23 cellular contexts compared by ENCODE assay signal in the genomic region with DNA sequence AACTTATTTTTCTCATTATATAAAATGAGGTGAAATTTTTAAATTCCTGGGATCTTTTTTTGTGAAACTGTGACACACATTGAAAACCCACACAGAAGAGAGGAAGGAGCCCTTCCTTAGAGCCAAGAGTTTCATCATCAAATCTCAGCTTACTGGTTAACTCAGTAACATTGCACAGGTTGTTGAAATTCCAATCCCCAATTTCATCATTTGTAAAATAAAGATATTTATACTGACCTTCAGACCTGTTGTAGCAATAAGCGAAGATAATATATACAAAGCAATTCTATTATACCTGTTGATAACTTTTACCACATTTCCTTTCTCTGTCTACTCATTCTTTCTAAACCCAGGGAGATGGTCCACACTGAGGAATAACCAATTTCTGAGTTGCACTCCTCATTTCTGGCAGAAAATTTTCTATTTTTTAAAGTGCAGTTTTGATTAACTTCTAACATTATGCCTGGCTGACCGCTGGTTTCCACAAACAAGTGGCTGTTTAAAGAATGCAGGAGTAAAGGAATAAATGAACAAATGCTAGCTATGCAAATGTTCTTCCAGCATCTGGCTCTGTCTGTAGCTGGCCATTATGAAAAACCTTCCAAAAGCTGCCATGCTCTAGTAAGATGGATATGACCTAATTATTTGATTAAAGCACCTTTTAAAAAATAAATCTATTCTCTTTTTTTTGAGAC.
DNase-seq lines count a peak whose midpoint lies in the region; ATAC-seq, FAIRE-seq and TF ChIP-seq lines count a peak whose summit lies in the region.
"Had no signal": no experiment of that assay in that cellular context is flagged by ENCODE, and none has a peak within 500 bp of the region (broad histone marks: within the 10 kb centered on the region; RNA-seq: fewer than 3 reads in every experiment).

No MANE protein-coding gene starts in this region.

- DNase-seq in HepG2 (ENCODE audit: low spot score) (no peak), right lobe of liver (no peak), skeletal muscle cell (ENCODE audit: low read depth) (peak; percentile 4), GM20000 (ENCODE audit: low spot score) (no peak)
- DNase-seq: 8988T; ACHN; AML-193; BE2C; CD4-positive, alpha-beta T cell; CD8-positive, alpha-beta memory T cell; DMS 273 treated with DMSO at 0.1 percent for 48 hours; DMS79 treated with DMSO at 0.1 percent for 48 hours; GF-D8; GM23248; H7; HCEC 1CT had no signal

- WGBS in liver, result 29% methylated on average over 2 of the region's 2 CpGs
- 4% methylated on average over 2 of the region's 2 CpGs for WGBS in HepG2 (ENCODE audit: low lambda C conversion rate)
- 36% methylated on average over 2 of the region's 2 CpGs for WGBS in right lobe of liver (ENCODE audit: insufficient coverage, low coverage, low lambda C conversion rate, missing lambda C conversion rate)

- no peaks in the 10 kb centered on the region for H3K79me2 ChIP-seq in HepG2 (ENCODE audit: insufficient read depth, low read length)

- H4K20me1 ChIP-seq in HepG2 (ENCODE audit: insufficient read depth, low read length), result no peaks in the 10 kb centered on the region
- H4K20me1 ChIP-seq: BLaER1 treated with 17β-estradiol and CSF1 and Interleukin-3, amounts not matched to agents 10 nM and 100 nM had no signal

- H3K9me3 ChIP-seq in liver (ENCODE audit: control insufficient read depth in 4 of 4, low read length in 3 of 4) (no peaks in the 10 kb centered on the region), HepG2 (ENCODE audit: low read length) (peaks cover 27% of the 10 kb centered on the region), right lobe of liver (no peaks in the 10 kb centered on the region)
- H3K9me3 ChIP-seq: A549, BE2C had no signal

- no peak overlapping the region for H2AFZ ChIP-seq in HepG2 (ENCODE audit: low read length)
- H2AFZ ChIP-seq: GM23248 had no signal

- no peaks in the 10 kb centered on the region for H3K36me3 ChIP-seq in liver (ENCODE audit: control insufficient read depth in 4 of 4, insufficient read depth in 3 of 4, low read depth in 1 of 4, low read length in 3 of 4)
- H3K36me3 ChIP-seq in HepG2 (replicated peaks in 1 of 2; ENCODE audit: control insufficient read depth in 1 of 2, insufficient read depth in 2 of 2, low read length in 2 of 2), result no peaks in the 10 kb centered on the region
- no peaks in the 10 kb centered on the region for H3K36me3 ChIP-seq in right lobe of liver
- H3K36me3 ChIP-seq: BE2C; BLaER1 treated with 17β-estradiol and CSF1 and Interleukin-3, amounts not matched to agents 10 nM and 100 nM had no signal

- H3K4me3 ChIP-seq in liver (ENCODE audit: low read depth in 1 of 3, low read length in 3 of 3) (no peak overlapping the region), HepG2 (replicated peaks in 1 of 3; ENCODE audit: insufficient read depth in 1 of 3, low read depth in 2 of 3, low read length in 3 of 3) (no peak overlapping the region), right lobe of liver (no peak overlapping the region), skeletal muscle cell (ENCODE audit: low read depth, low read length) (no peak overlapping the region)
- H3K4me3 ChIP-seq: A549; BLaER1 treated with 17β-estradiol and CSF1 and Interleukin-3, amounts not matched to agents 10 nM and 100 nM; GM23248 had no signal

- H3K4me2 ChIP-seq in HepG2 (ENCODE audit: low read depth, low read length), result no peak overlapping the region
- H3K4me2 ChIP-seq: A549; BLaER1 treated with 17β-estradiol and CSF1 and Interleukin-3, amounts not matched to agents 10 nM and 100 nM had no signal

- BruUV-seq in HepG2 (replicated peaks; lab: Mats Ljungman, UMichigan), result no TSS peak

- H3K4me1 ChIP-seq in liver (ENCODE audit: control insufficient read depth in 4 of 4, insufficient read depth in 4 of 4, low read length in 3 of 4) (peaks cover 4 to 38% (median 24%) of the 10 kb centered on the region in 4 donors), HepG2 (ENCODE audit: insufficient read depth, low read length) (no peaks in the 10 kb centered on the region), right lobe of liver (peaks cover 0 to 28% (median 12%) of the 10 kb centered on the region in 4 donors)
- H3K4me1 ChIP-seq: A549; BE2C; BLaER1 treated with 17β-estradiol and CSF1 and Interleukin-3, amounts not matched to agents 10 nM and 100 nM had no signal

- in situ Hi-C loops in HepG2 (cut with HindIII; ENCODE audit: extremely low pct_ligation_motif_present, low pct_unique_long_range_greater_than_20kb), result no loop called here

- H3K27me3 ChIP-seq in liver (ENCODE audit: control insufficient read depth in 4 of 4, insufficient read depth in 4 of 4, low read length in 3 of 4) (no peaks in the 10 kb centered on the region), HepG2 (ENCODE audit: control insufficient read depth in 1 of 2, insufficient read depth in 2 of 2, low read length in 2 of 2) (no peaks in the 10 kb centered on the region), right lobe of liver (no peaks in the 10 kb centered on the region)
- H3K27me3 ChIP-seq: BE2C; BLaER1 treated with 17β-estradiol and CSF1 and Interleukin-3, amounts not matched to agents 10 nM and 100 nM had no signal

- TF ChIP-seq CTCF in liver (IDR thresholded peaks at IDR 0.05; ENCODE audit: low read depth, low read length, missing input control), result no peak
- no peak for TF ChIP-seq CTCF in HepG2 (CRISPR knock-in tag; IDR thresholded peaks at IDR 0.05)
- TF ChIP-seq CTCF in right lobe of liver (IDR thresholded peaks at IDR 0.05), result peak in 1 of 4 donors; percentile 13
- TF ChIP-seq CTCF in GM20000 (IDR thresholded peaks at IDR 0.05; ENCODE audit: extremely low read depth, missing control alignments), result no peak

- TF ChIP-seq POLR2A in HepG2 (IDR thresholded peaks at IDR 0.05; ENCODE audit: insufficient read depth in 1 of 2, low read depth in 2 of 2, low read length in 2 of 2), result no peak
- no peak for TF ChIP-seq POLR2A in right lobe of liver (IDR thresholded peaks at IDR 0.05)

- TF ChIP-seq EP300 in HepG2 (IDR thresholded peaks at IDR 0.05; ENCODE audit: low read depth in 2 of 2, low read length in 2 of 2) (no peak), HepG2 (CRISPR knock-in tag; IDR thresholded peaks at IDR 0.05; ENCODE audit: borderline replicate concordance) (no peak)

- CTCF ChIA-PET in HepG2 (lab: Yijun Ruan, JAX; ENCODE audit: low intra/inter-chr PET ratio, low total read pairs), result no interaction called here

- TF ChIP-seq RAD21 in liver (IDR thresholded peaks at IDR 0.05), result peak; percentile 31 to 54
- TF ChIP-seq RAD21 in HepG2 (CRISPR knock-in tag; IDR thresholded peaks at IDR 0.05), result no peak

- POLR2A ChIA-PET in HepG2 (lab: Yijun Ruan, JAX), result no interaction called here

- intact Hi-C loops in HepG2 (cut with micrococcal nuclease; ENCODE audit: unreplicated experiment) (no loop called here), right lobe of liver (cut with DNase I) (no loop called here)

- no peak overlapping the region for H3K9ac ChIP-seq in liver (ENCODE audit: low read depth in 1 of 2, low read length in 2 of 2)
- no peak overlapping the region for H3K9ac ChIP-seq in HepG2 (ENCODE audit: insufficient read depth, low read depth, low read length)
- H3K9ac ChIP-seq: BLaER1 treated with 17β-estradiol and CSF1 and Interleukin-3, amounts not matched to agents 10 nM and 100 nM; GM23248 had no signal

- ATAC-seq in HepG2 (no peak), right lobe of liver (peak; percentile 88 to 96 (median 92)), SK-N-SH treated with all-trans-retinoic acid at 6 μM for 48 hours (no peak)
- ATAC-seq: A549 had no signal

- FAIRE-seq in HepG2 (lab: Jason Lieb, UNC), result no peak
- FAIRE-seq: A549, GM12891, GM18507, H1 had no signal

- peak overlapping the region; percentile 64 to 68 for H3K27ac ChIP-seq in liver (ENCODE audit: low read depth in 1 of 2, low read length in 2 of 2)
- no peak overlapping the region for H3K27ac ChIP-seq in HepG2 (ENCODE audit: extremely low read length, insufficient read depth, low read length)
- H3K27ac ChIP-seq in right lobe of liver, result peak overlapping the region in 2 of 3 donors; percentile 70 to 72
- H3K27ac ChIP-seq: A549; BLaER1 treated with 17β-estradiol and CSF1 and Interleukin-3, amounts not matched to agents 10 nM and 100 nM; GM23248 had no signal

TF ChIP-seq in liver, 16 proteins besides CTCF, POLR2A, EP300 and RAD21 (continues in another document):
- peak; percentile 19 for TF ChIP-seq FOXA1 (IDR thresholded peaks at IDR 0.05)
- TF ChIP-seq YY1 (IDR thresholded peaks at IDR 0.05), result peak; percentile 62
- peak in 1 of 2 donors; percentile 11 for TF ChIP-seq EGR1 (IDR thresholded peaks at IDR 0.05; ENCODE audit: low read depth in 2 of 2)
- peak; percentile 55 to 65 for TF ChIP-seq JUND (IDR thresholded peaks at IDR 0.05)
- peak; percentile 53 to 66 for TF ChIP-seq RXRA (IDR thresholded peaks at IDR 0.05)
- TF ChIP-seq, protein P1, sequence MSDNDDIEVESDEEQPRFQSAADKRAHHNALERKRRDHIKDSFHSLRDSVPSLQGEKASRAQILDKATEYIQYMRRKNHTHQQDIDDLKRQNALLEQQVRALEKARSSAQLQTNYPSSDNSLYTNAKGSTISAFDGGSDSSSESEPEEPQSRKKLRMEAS (IDR thresholded peaks at IDR 0.05), result peak; percentile 47

TF ChIP-seq in HepG2, 621 proteins besides CTCF, POLR2A, EP300 and RAD21:
- no peak for TF ChIP-seq NCOR1 (IDR thresholded peaks at IDR 0.05; ENCODE audit: borderline replicate concordance, low read length)
- TF ChIP-seq ELF4 (CRISPR knock-in tag; IDR thresholded peaks at IDR 0.05; ENCODE audit: borderline replicate concordance), result no peak
- no peak for TF ChIP-seq SMARCC2 (IDR thresholded peaks at IDR 0.05)
- no peak for TF ChIP-seq ZFP36L2 (CRISPR knock-in tag; IDR thresholded peaks at IDR 0.05)
- TF ChIP-seq ZNF383 (CRISPR knock-in tag; IDR thresholded peaks at IDR 0.05; ENCODE audit: borderline replicate concordance), result no peak

Comparison
In these comparisons a context has a peak if more than half of its experiments do, and no peak if none do; other contexts are left out.
1. ATAC-seq: peak in right lobe of liver (4 of 4); none in HepG2 (single experiment) and SK-N-SH treated with all-trans-retinoic acid at 6 μM for 48 hours (single experiment).